Comparison of ENCODE assay signal across 1 cellular context in genomic region chrX:30835373-30835772, GRCh38.
TF ChIP-seq lines count a peak whose summit lies in the region.

No MANE protein-coding gene starts in this region.

TF ChIP-seq in HepG2, 621 proteins besides CTCF, POLR2A, EP300 and RAD21 (continued from another document and continues in another):
- TF ChIP-seq ZNF770 (CRISPR knock-in tag; IDR thresholded peaks at IDR 0.05) (no peak), ZMYM4 (CRISPR knock-in tag; IDR thresholded peaks at IDR 0.05) (peak; percentile 86), GZF1 (CRISPR knock-in tag; IDR thresholded peaks at IDR 0.05) (no peak), ZFYVE20 (CRISPR knock-in tag; IDR thresholded peaks at IDR 0.05; ENCODE audit: borderline replicate concordance, low read depth) (no peak), SP2 (CRISPR knock-in tag; IDR thresholded peaks at IDR 0.05) (no peak), ZBTB49 (CRISPR knock-in tag; IDR thresholded peaks at IDR 0.05; ENCODE audit: borderline replicate concordance) (no peak), ZNF253 (CRISPR knock-in tag; IDR thresholded peaks at IDR 0.05; ENCODE audit: borderline replicate concordance) (no peak), SOX6 (IDR thresholded peaks at IDR 0.05) (no peak), SOX6 (CRISPR knock-in tag; IDR thresholded peaks at IDR 0.05) (peak; percentile 87), TAF15 (IDR thresholded peaks at IDR 0.05; ENCODE audit: low read depth, low read length, poor library complexity, severe bottlenecking) (no peak), IKZF1 (IDR thresholded peaks at IDR 0.05) (no peak), ZNF761 (CRISPR knock-in tag; conservative IDR thresholded peaks at IDR 0.05) (no peak), ZBTB26 (CRISPR knock-in tag; IDR thresholded peaks at IDR 0.05; ENCODE audit: borderline replicate concordance) (no peak), FOXM1 (CRISPR knock-in tag; IDR thresholded peaks at IDR 0.05) (no peak), KLF12 (CRISPR knock-in tag; IDR thresholded peaks at IDR 0.05; ENCODE audit: borderline replicate concordance) (no peak), TIGD3 (CRISPR knock-in tag; IDR thresholded peaks at IDR 0.05; ENCODE audit: borderline replicate concordance) (no peak), AHDC1 (CRISPR knock-in tag; IDR thresholded peaks at IDR 0.05; ENCODE audit: borderline replicate concordance) (peak; percentile 63), ZNF30 (CRISPR knock-in tag; IDR thresholded peaks at IDR 0.05) (no peak), HNF4A (CRISPR knock-in tag; IDR thresholded peaks at IDR 0.05) (peak; percentile 93), ZMYM2 (CRISPR knock-in tag; IDR thresholded peaks at IDR 0.05) (no peak), BRD4 (CRISPR knock-in tag; IDR thresholded peaks at IDR 0.05) (no peak), YEATS4 (CRISPR knock-in tag; IDR thresholded peaks at IDR 0.05; ENCODE audit: borderline replicate concordance) (peak; percentile 50; the same call in 1 of the 2 replicates), ARHGAP35 (CRISPR knock-in tag; IDR thresholded peaks at IDR 0.05; ENCODE audit: borderline replicate concordance) (no peak), SNRNP70 (IDR thresholded peaks at IDR 0.05; ENCODE audit: low read depth, low read length) (no peak), FOXP1 (IDR thresholded peaks at IDR 0.05) (no peak), FOXP1 (CRISPR knock-in tag; IDR thresholded peaks at IDR 0.05) (peak; percentile 54), ZMAT3 (CRISPR knock-in tag; conservative IDR thresholded peaks at IDR 0.05) (no peak), ZNF124 (CRISPR knock-in tag; IDR thresholded peaks at IDR 0.05) (no peak), SRF (IDR thresholded peaks at IDR 0.05; ENCODE audit: low read depth, low read length) (0 out of 2 replicates have a peak, but pooled peaks have one; percentile 19), PCBP1 (IDR thresholded peaks at IDR 0.05; ENCODE audit: borderline replicate concordance, low read depth, low read length) (no peak), ZNF282 (IDR thresholded peaks at IDR 0.05; ENCODE audit: partially characterized antibody) (no peak), ZNF619 (CRISPR knock-in tag; IDR thresholded peaks at IDR 0.05) (no peak), ZKSCAN8 (CRISPR knock-in tag; IDR thresholded peaks at IDR 0.05; ENCODE audit: borderline replicate concordance) (peak; percentile 73; the same call in 1 of the 2 replicates), EED (CRISPR knock-in tag; IDR thresholded peaks at IDR 0.05) (no peak), MYPOP (CRISPR knock-in tag; IDR thresholded peaks at IDR 0.05) (no peak), NR2F2 (IDR thresholded peaks at IDR 0.05; ENCODE audit: borderline replicate concordance, low read depth) (peak; percentile 52; the same call in 1 of the 2 replicates), ZFP90 (CRISPR knock-in tag; IDR thresholded peaks at IDR 0.05; ENCODE audit: borderline replicate concordance) (no peak), DNMT3B (CRISPR knock-in tag; conservative IDR thresholded peaks at IDR 0.05) (no peak), ZNF704 (CRISPR knock-in tag; IDR thresholded peaks at IDR 0.05; ENCODE audit: borderline replicate concordance) (no peak), ZBTB2 (CRISPR knock-in tag; IDR thresholded peaks at IDR 0.05; ENCODE audit: low read depth) (no peak), ZNF160 (CRISPR knock-in tag; IDR thresholded peaks at IDR 0.05) (no peak), ZNF800 (CRISPR knock-in tag; IDR thresholded peaks at IDR 0.05) (no peak), ZNF784 (CRISPR knock-in tag; IDR thresholded peaks at IDR 0.05; ENCODE audit: borderline replicate concordance) (no peak)
